Comparison of ENCODE assay signal across 8 cellular contexts in the genomic region with DNA sequence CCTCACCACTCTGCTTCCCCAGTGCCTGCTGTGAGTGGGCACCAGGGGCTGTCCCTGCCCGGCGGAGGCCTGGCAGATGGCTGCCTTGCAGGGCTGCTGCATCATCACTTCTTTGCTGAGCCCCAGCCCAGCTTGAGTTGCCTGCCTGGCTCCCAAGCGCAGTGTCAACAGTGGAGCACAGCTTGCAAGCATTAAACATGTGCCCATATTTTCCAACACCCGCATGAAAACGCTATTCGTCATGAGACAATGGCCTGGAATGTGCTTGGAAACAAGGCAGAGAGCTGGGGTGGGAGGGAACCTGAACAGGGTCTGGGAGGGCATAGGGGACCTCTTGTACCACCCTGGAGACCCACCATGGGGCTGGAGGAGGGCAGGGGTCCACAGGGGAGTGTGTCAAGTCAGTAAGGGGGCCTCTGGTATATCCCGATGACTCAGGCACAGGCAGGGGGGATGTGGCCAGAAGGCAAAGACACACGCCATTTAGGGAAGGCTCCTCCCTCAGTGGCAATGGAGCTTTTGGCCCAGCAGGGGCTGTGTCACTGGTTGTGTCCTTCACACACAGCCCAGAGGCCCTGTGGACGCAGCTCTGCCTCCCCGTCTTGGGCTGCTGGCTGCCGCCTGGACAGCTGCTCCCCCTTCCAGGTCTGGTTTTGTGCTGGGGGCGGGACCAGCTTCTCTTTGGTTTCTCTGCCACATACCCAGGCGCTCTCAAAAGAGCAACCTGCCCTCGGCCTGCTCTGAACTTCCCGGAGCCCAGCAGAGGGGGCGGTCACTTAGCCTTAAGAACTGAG. TPM values are rescaled to one million over a fixed set of nuclear protein-coding genes. Genes with fewer than 3 reads are reported as not detected.
DNase-seq lines count a peak whose midpoint lies in the region; ATAC-seq, FAIRE-seq and TF ChIP-seq lines count a peak whose summit lies in the region.

No MANE protein-coding gene starts in this region.

- intact Hi-C loops in posterior vena cava (cut with DNase I): loop anchor here in 1 of 2 donors (5.0 kb wide), 1 partner anchor 34 kb away; no protein-coding TSS in a partner anchor

- no peak overlapping the region for H3K4me2 ChIP-seq in DND-41 (ENCODE audit: insufficient read depth, low read length)

- ATAC-seq in DND-41 (ENCODE audit: insufficient read depth, low read depth) (0 out of 3 replicates have a peak, but pooled peaks have one; percentile 38), RWPE2 (ENCODE audit: low read depth) (no peak), HG02678 (IDR thresholded peaks at IDR 0.05; ENCODE audit: unreplicated experiment) (no peak)
- no peak for ATAC-seq in stimulated activated naive CD8-positive, alpha-beta T cell treated with anti-CD3 and anti-CD28 coated beads, Interleukin-15, Interleukin-2, amounts not matched to agents 100 U/mL and 50 U/mL, for 24 hours

- WGBS in small intestine, 3 donors: 74 to 91% (median 91%) methylated on average over 16 of the region's 16 CpGs

- H2AFZ ChIP-seq in DND-41 (ENCODE audit: low read depth, low read length): no peak overlapping the region

- H3K9ac ChIP-seq in DND-41 (ENCODE audit: low read depth, low read length): no peak overlapping the region

- H3K4me3 ChIP-seq in DND-41 (ENCODE audit: low read depth in 1 of 2, low read length in 2 of 2) (no peak overlapping the region), RWPE2 (ENCODE audit: severe bottlenecking) (no peak overlapping the region), fibroblast of villous mesenchyme (ENCODE audit: low read depth, low read length) (no peak overlapping the region), small intestine (ENCODE audit: low read depth in 1 of 2, low read length in 2 of 2) (no peak overlapping the region)

- no peak for TF ChIP-seq CTCF in DND-41 (IDR thresholded peaks at IDR 0.05; ENCODE audit: borderline replicate concordance, extremely low read depth, low read length, poor library complexity, severe bottlenecking)
- no peak for TF ChIP-seq CTCF in RWPE2 (IDR thresholded peaks at IDR 0.05; ENCODE audit: poor library complexity, severe bottlenecking)
- TF ChIP-seq CTCF in fibroblast of villous mesenchyme (IDR thresholded peaks at IDR 0.05; ENCODE audit: insufficient read depth, low read depth, low read length): peak; percentile 43

- H3K27ac ChIP-seq in DND-41 (ENCODE audit: low read length): no peak overlapping the region
- H3K27ac ChIP-seq in RWPE2 (ENCODE audit: poor library complexity, severe bottlenecking): peak overlapping the region; percentile 92
- H3K27ac ChIP-seq in small intestine (ENCODE audit: low read depth in 1 of 2, low read length in 1 of 2): peak overlapping the region in 1 of 2 donors; percentile 82

- H3K79me2 ChIP-seq in DND-41 (ENCODE audit: insufficient read depth, low read length): no peaks in the 10 kb centered on the region

- no peak for FAIRE-seq in small intestine (lab: Jason Lieb, UNC)

- H3K4me1 ChIP-seq in DND-41 (ENCODE audit: insufficient read depth, low read length) (no peaks in the 10 kb centered on the region), RWPE2 (ENCODE audit: insufficient read depth, poor library complexity, severe bottlenecking) (peaks cover 62% of the 10 kb centered on the region), small intestine (ENCODE audit: control insufficient read depth in 2 of 2, insufficient read depth in 1 of 2, low read depth in 1 of 2, low read length in 1 of 2) (peaks cover 0 to 2% of the 10 kb centered on the region in 2 donors)

- H3K27me3 ChIP-seq in DND-41 (ENCODE audit: insufficient read depth, low read length, poor library complexity): no peaks in the 10 kb centered on the region
- no peaks in the 10 kb centered on the region for H3K27me3 ChIP-seq in RWPE2 (ENCODE audit: insufficient read depth, poor library complexity, severe bottlenecking)
- no peaks in the 10 kb centered on the region for H3K27me3 ChIP-seq in small intestine (ENCODE audit: control insufficient read depth in 2 of 2, insufficient read depth in 2 of 2, low read length in 2 of 2)

- H3K9me3 ChIP-seq in DND-41 (ENCODE audit: insufficient read depth, low read length, severe bottlenecking): no peaks in the 10 kb centered on the region
- no peaks in the 10 kb centered on the region for H3K9me3 ChIP-seq in RWPE2 (ENCODE audit: severe bottlenecking)
- no peaks in the 10 kb centered on the region for H3K9me3 ChIP-seq in small intestine (ENCODE audit: control insufficient read depth, low read depth)

- peaks cover 11% of the 10 kb centered on the region for H4K20me1 ChIP-seq in DND-41 (ENCODE audit: insufficient read depth, low read length)

- peaks cover 12% of the 10 kb centered on the region for H3K36me3 ChIP-seq in DND-41 (ENCODE audit: insufficient read depth, low read length)
- H3K36me3 ChIP-seq in RWPE2 (ENCODE audit: low read depth): no peaks in the 10 kb centered on the region
- H3K36me3 ChIP-seq in small intestine (ENCODE audit: control insufficient read depth in 2 of 2, insufficient read depth in 2 of 2, low read length in 2 of 2): no peaks in the 10 kb centered on the region

- DNase-seq in DND-41: no peak
- no peak for DNase-seq in RWPE2 (ENCODE audit: low spot score)
- peak; percentile 86 for DNase-seq in fibroblast of villous mesenchyme (ENCODE audit: low read depth)
- peak; percentile 93 for DNase-seq in posterior vena cava (ENCODE audit: low spot score)
- DNase-seq in stimulated activated naive CD8-positive, alpha-beta T cell treated with anti-CD3 and anti-CD28 coated beads, Interleukin-15, Interleukin-2, amounts not matched to agents 100 U/mL and 50 U/mL, for 24 hours: no peak
- DNase-seq in HUDEP-2 (lab: John Stamatoyannopoulos, UW; ENCODE audit: unreplicated experiment in 76 of 76): no peak
- no peak for DNase-seq in small intestine

RNA-seq across cellular contexts. Expression of a gene that starts 17.4 kb away (rescaled TPM):
- total RNA-seq in fibroblast of villous mesenchyme (74.1 and 97.6 TPM in 2 replicates), posterior vena cava (100 to 1,000 TPM; 116 to 145 TPM)
- 10 to 100 TPM in 1 of 3 donors, 1 to 10 TPM in 2; 2.9 to 15.2 (median 7.3) TPM for polyA plus RNA-seq in small intestine

RNA-seq across cellular contexts. Expression of a gene that starts 56.9 kb away (rescaled TPM):
- total RNA-seq in fibroblast of villous mesenchyme (1.3 and 1.7 TPM in 2 replicates), posterior vena cava (1 to 10 TPM; 4.0 to 4.3 TPM)
- 1 to 10 TPM in 2 of 3 donors, not detected in 1; 1.5 to 6.5 TPM for polyA plus RNA-seq in small intestine

Comparison
In these comparisons a context has a peak if more than half of its experiments do, and no peak if none do; other contexts are left out.
1. DNase-seq: peak in fibroblast of villous mesenchyme (single experiment) and posterior vena cava (single experiment); none in DND-41 (single experiment), RWPE2 (single experiment), stimulated activated naive CD8-positive, alpha-beta T cell treated with anti-CD3 and anti-CD28 coated beads, Interleukin-15, Interleukin-2, amounts not matched to agents 100 U/mL and 50 U/mL, for 24 hours (single experiment), HUDEP-2 (0 of 76) and small intestine (single experiment).